Comparison of ENCODE assay signal across 23 cellular contexts in genomic region chr10:101941871-101942270, GRCh38.
DNase-seq lines count a peak whose midpoint lies in the region; ATAC-seq and TF ChIP-seq lines count a peak whose summit lies in the region.
"Had no signal": no experiment of that assay in that cellular context is flagged by ENCODE, and none has a peak within 500 bp of the region (broad histone marks: within the 10 kb centered on the region; RNA-seq: fewer than 3 reads in every experiment).

No MANE protein-coding gene starts in this region.

- no peak overlapping the region for H2BK20ac ChIP-seq in IMR-90 (ENCODE audit: low read depth, low read length)

- H3K4me3 ChIP-seq in IMR-90 (ENCODE audit: insufficient read depth, low read depth, low read length), result no peak overlapping the region
- H3K4me3 ChIP-seq: A549 had no signal

- H2AK9ac ChIP-seq in IMR-90 (replicated peaks; ENCODE audit: low read depth, low read length, poor library complexity), result no peak overlapping the region

- H4K20me1 ChIP-seq in IMR-90 (ENCODE audit: insufficient read depth, low read length), result peaks cover 7% of the 10 kb centered on the region; the same call in 1 of the 2 replicates

- TF ChIP-seq POLR2A in IMR-90 (IDR thresholded peaks at IDR 0.05; ENCODE audit: low read depth, low read length), result no peak

- peaks cover 34% of the 10 kb centered on the region for H3K4me1 ChIP-seq in IMR-90 (ENCODE audit: control insufficient read depth, insufficient read depth, low read length)

- CTCF ChIA-PET in IMR-90 (lab: Yijun Ruan, JAX), result interaction anchor here (0.6 kb wide), 1 partner anchor 14 kb away, joined by 3 read pairs; no protein-coding TSS in a partner anchor

- no peaks in the 10 kb centered on the region for H3K9me3 ChIP-seq in IMR-90 (ENCODE audit: control insufficient read depth, insufficient read depth, low read length)
- H3K9me3 ChIP-seq: A549 had no signal

- no peak overlapping the region for H3K27ac ChIP-seq in IMR-90 (ENCODE audit: insufficient read depth, low read length)

- peaks cover 3 to 36% of the 10 kb centered on the region in 2 experiments; a peak in 3 of 4 replicates for H3K79me1 ChIP-seq in IMR-90 (ENCODE audit: low read depth in 1 of 2, low read length in 2 of 2)

- no peak overlapping the region for H2AK5ac ChIP-seq in IMR-90 (ENCODE audit: low read depth, low read length)

- H3K14ac ChIP-seq in IMR-90 (replicated peaks; ENCODE audit: low read depth, low read length), result no peak overlapping the region

- intact Hi-C loops in IMR-90 (cut with micrococcal nuclease) (no loop called here), sciatic nerve (cut with DNase I) (no loop called here)

- H2BK15ac ChIP-seq in IMR-90 (ENCODE audit: low read depth, low read length), result no peak overlapping the region

- peaks cover 40% of the 10 kb centered on the region for H3K4me1 Mint-ChIP-seq in chondrocyte (ENCODE audit: low read depth)
- H3K4me1 Mint-ChIP-seq: WTC11 had no signal

- no peaks in the 10 kb centered on the region for H3K27me3 Mint-ChIP-seq in chondrocyte (ENCODE audit: low read depth)
- H3K27me3 Mint-ChIP-seq: activated CD8-positive, alpha-beta T cell treated with anti-CD3 and anti-CD28 coated beads for 36 hours; naive thymus-derived CD8-positive, alpha-beta T cell had no signal

- no peaks in the 10 kb centered on the region for H3K27me3 ChIP-seq in IMR-90 (ENCODE audit: control insufficient read depth, insufficient read depth, low read length)

- ATAC-seq in IMR-90 (ENCODE audit: low read depth) (no peak), sciatic nerve (no peak), HG02973 (IDR thresholded peaks at IDR 0.05; ENCODE audit: unreplicated experiment) (no peak)
- ATAC-seq: A549; activated CD8-positive, alpha-beta T cell treated with anti-CD3 and anti-CD28 coated beads for 36 hours; activated T-cell treated with anti-CD3 and anti-CD28 coated beads, Interleukin-2, amount 50 U/mL, for 4 hours; naive thymus-derived CD8-positive, alpha-beta T cell; WTC11 had no signal

- in situ Hi-C loops in ACHN (cut with HindIII; ENCODE audit: low pct_ligation_motif_present, low pct_unique_long_range_greater_than_20kb, low sequenced_read_pairs), result no loop called here
- in situ Hi-C loops in IMR-90 (cut with MboI; ENCODE audit: low sequenced_read_pairs), result no loop called here

- POLR2A ChIA-PET in IMR-90 (lab: Charles Lee; ENCODE audit: unreplicated experiment), result interaction anchor here (0.5 to 1.2 kb wide), 3 partner anchors 21 to 101 kb away, joined by 4 to 7 read pairs (median 4); no protein-coding TSS in a partner anchor

- H4K5ac ChIP-seq in IMR-90 (ENCODE audit: low read depth, low read length), result no peak overlapping the region

- H3K4ac ChIP-seq in IMR-90 (ENCODE audit: low read depth, low read length), result no peak overlapping the region

- no peak overlapping the region for H4K91ac ChIP-seq in IMR-90 (ENCODE audit: insufficient read depth, low read depth, low read length)

- H3K9me1 ChIP-seq in IMR-90 (ENCODE audit: insufficient read depth, low read length), result peaks cover 18% of the 10 kb centered on the region

- H3K23ac ChIP-seq in IMR-90 (ENCODE audit: low read depth, low read length), result no peak overlapping the region

- no peak overlapping the region for H3K4me3 Mint-ChIP-seq in chondrocyte (ENCODE audit: unreplicated experiment)
- H3K4me3 Mint-ChIP-seq: activated CD8-positive, alpha-beta T cell treated with anti-CD3 and anti-CD28 coated beads for 36 hours; activated T-cell treated with anti-CD3 and anti-CD28 coated beads, Interleukin-2, amount 50 U/mL, for 4 hours; immature natural killer cell; naive thymus-derived CD8-positive, alpha-beta T cell; WTC11 had no signal

- H4K8ac ChIP-seq in IMR-90 (ENCODE audit: low read depth in 2 of 2, low read length in 2 of 2), result peak overlapping the region in 1 of 2 experiments; percentile 6; a peak in 1 of 4 replicates

- peak; percentile 30 for DNase-seq in ACHN
- DNase-seq in IMR-90, result peak; percentile 59
- DNase-seq in chondrocyte (ENCODE audit: low spot score), result no peak
- DNase-seq in glomerular visceral epithelial cell (ENCODE audit: extremely low spot score), result peak; percentile 11
- DNase-seq in NCI-H69 (lab: John Stamatoyannopoulos, UW), result no peak
- DNase-seq in sciatic nerve (ENCODE audit: low spot score), result no peak
- DNase-seq in stimulated activated CD8-positive, alpha-beta memory T cell treated with anti-CD3 and anti-CD28 coated beads, Interleukin-4, amount 100 ng/mL, for 48 hours, result no peak
- DNase-seq: activated CD8-positive, alpha-beta T cell treated with anti-CD3 and anti-CD28 coated beads for 36 hours; activated naive CD4-positive, alpha-beta T cell treated with anti-CD3 and anti-CD28 coated beads, Interleukin-2, amount 50 U/mL, for 16 hours; activated T-cell treated with anti-CD3 and anti-CD28 coated beads, Interleukin-2, amount 50 U/mL, for 4 hours; immature natural killer cell; mammary epithelial cell; naive thymus-derived CD8-positive, alpha-beta T cell; NCI-H1694 treated with DMSO at 0.1 percent for 48 hours; NCI-H446 treated with DMSO at 0.1 percent for 48 hours; posterior cingulate gyrus; SHP77 treated with DMSO at 0.1 percent for 48 hours; small intestine; T-helper 2 cell; trophoblast cell had no signal

- dilution Hi-C loops in IMR-90 (cut with HindIII; ENCODE audit: low sequenced_read_pairs, unreplicated experiment), result no loop called here

- no peaks in the 10 kb centered on the region for H3K36me3 ChIP-seq in IMR-90 (ENCODE audit: control insufficient read depth, insufficient read depth, low read length)

- BruUV-seq in IMR-90 (replicated peaks; lab: Mats Ljungman, UMichigan), result no TSS peak

- TF ChIP-seq CTCF in IMR-90 (conservative IDR thresholded peaks at IDR 0.05; ENCODE audit: low read depth, low read length) (no peak), chondrocyte (IDR thresholded peaks at IDR 0.05) (no peak)

- no peak for TF ChIP-seq RAD21 in IMR-90 (IDR thresholded peaks at IDR 0.05; ENCODE audit: low read length)

- peaks cover 3% of the 10 kb centered on the region for H3K36me3 Mint-ChIP-seq in chondrocyte (ENCODE audit: low read depth)

- no peak overlapping the region for H3K56ac ChIP-seq in IMR-90 (ENCODE audit: extremely low read depth, insufficient read depth, low read length)

- H3K9me3 Mint-ChIP-seq in chondrocyte (ENCODE audit: low read depth), result no peaks in the 10 kb centered on the region
- H3K9me3 Mint-ChIP-seq: activated T-cell treated with anti-CD3 and anti-CD28 coated beads, Interleukin-2, amount 50 U/mL, for 4 hours; immature natural killer cell had no signal

- H3K18ac ChIP-seq in IMR-90 (ENCODE audit: low read depth, low read length), result peak overlapping the region; percentile 39; the same call in 1 of the 2 replicates

- H3K27ac Mint-ChIP-seq in chondrocyte (ENCODE audit: unreplicated experiment), result peak overlapping the region; percentile 61
- H3K27ac Mint-ChIP-seq: activated CD8-positive, alpha-beta T cell treated with anti-CD3 and anti-CD28 coated beads for 36 hours; WTC11 had no signal

- H2AFZ ChIP-seq in IMR-90 (replicated peaks; ENCODE audit: low read length, poor library complexity), result no peak overlapping the region

- H3K9ac ChIP-seq in IMR-90 (ENCODE audit: low read depth, low read length), result no peak overlapping the region

- H2BK5ac ChIP-seq in IMR-90 (ENCODE audit: low read depth, low read length, poor library complexity, severe bottlenecking), result peak overlapping the region; percentile 18

- H3K4me2 ChIP-seq in IMR-90 (ENCODE audit: low read depth, low read length), result peak overlapping the region; percentile 27; the same call in 1 of the 2 replicates

- no peak overlapping the region for H2BK120ac ChIP-seq in IMR-90 (ENCODE audit: low read depth, low read length)

- WGBS in IMR-90 (ENCODE audit: extremely low coverage in 2 of 2, insufficient read length in 1 of 2), 2 experiments, result 20% methylated on average over 1 of the region's 1 CpG; no CpG with 5 or more reads in 1 of the 2 experiments

TF ChIP-seq in IMR-90, 13 proteins besides CTCF, POLR2A, EP300 and RAD21:
- TF ChIP-seq CHD1 (IDR thresholded peaks at IDR 0.05; ENCODE audit: low read depth, low read length) (no peak), CEBPB (IDR thresholded peaks at IDR 0.05; ENCODE audit: low read depth, low read length) (no peak), MXI1 (IDR thresholded peaks at IDR 0.05; ENCODE audit: borderline replicate concordance, low read depth, low read length) (no peak)
- TF ChIP-seq, protein P1, sequence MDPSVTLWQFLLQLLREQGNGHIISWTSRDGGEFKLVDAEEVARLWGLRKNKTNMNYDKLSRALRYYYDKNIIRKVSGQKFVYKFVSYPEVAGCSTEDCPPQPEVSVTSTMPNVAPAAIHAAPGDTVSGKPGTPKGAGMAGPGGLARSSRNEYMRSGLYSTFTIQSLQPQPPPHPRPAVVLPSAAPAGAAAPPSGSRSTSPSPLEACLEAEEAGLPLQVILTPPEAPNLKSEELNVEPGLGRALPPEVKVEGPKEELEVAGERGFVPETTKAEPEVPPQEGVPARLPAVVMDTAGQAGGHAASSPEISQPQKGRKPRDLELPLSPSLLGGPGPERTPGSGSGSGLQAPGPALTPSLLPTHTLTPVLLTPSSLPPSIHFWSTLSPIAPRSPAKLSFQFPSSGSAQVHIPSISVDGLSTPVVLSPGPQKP (IDR thresholded peaks at IDR 0.05; ENCODE audit: borderline replicate concordance, low read depth, low read length), result no peak

Comparison
In these comparisons a context has a peak if more than half of its experiments do, and no peak if none do; other contexts are left out.
1. DNase-seq: peak in ACHN (single experiment), IMR-90 (single experiment) and glomerular visceral epithelial cell (single experiment); none in chondrocyte (single experiment), NCI-H69 (single experiment), sciatic nerve (single experiment) and stimulated activated CD8-positive, alpha-beta memory T cell treated with anti-CD3 and anti-CD28 coated beads, Interleukin-4, amount 100 ng/mL, for 48 hours (single experiment).